In the genomic region with DNA sequence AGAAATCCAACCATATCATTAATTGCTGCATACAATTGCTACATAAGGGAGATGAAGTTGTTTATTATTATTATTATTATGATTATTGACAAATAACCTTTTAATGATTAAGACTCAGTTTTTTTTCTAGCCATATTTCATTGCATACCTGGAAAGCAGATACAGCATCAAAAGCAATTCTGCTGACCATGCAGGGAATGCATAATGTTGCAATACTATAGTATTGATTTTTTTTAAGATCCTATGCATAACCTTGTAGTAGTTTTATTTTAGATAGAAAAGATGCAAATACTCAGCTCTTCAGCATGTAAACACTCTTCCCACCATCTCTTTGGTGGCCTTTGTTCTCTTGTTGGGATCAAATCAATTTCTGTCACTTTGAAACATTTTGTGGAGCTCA, we compare ENCODE assay signal across 8 cellular contexts.
"Had no signal": no experiment of that assay in that cellular context is flagged by ENCODE, and none has a peak within 500 bp of the region (broad histone marks: within the 10 kb centered on the region; RNA-seq: fewer than 3 reads in every experiment).

No MANE protein-coding gene starts in this region.

- ATAC-seq: GM12878 had no signal

- FAIRE-seq: G401.6, GM12878, GM12891, GM12892, GM18507, GM19239 had no signal

- H3K4me3 ChIP-seq: GM12878 had no signal

- DNase-seq: GDM1, GF-D8 had no signal
